ENCODE assay signal across 30 cellular contexts in genomic region chr1:188599313-188599712, GRCh38.
A peak's percentile ranks its signal among the peaks of the same experiment; 100 is the strongest.
DNase-seq lines count a peak whose midpoint lies in the region; ATAC-seq and TF ChIP-seq lines count a peak whose summit lies in the region.
"Had no signal": no experiment of that assay in that cellular context is flagged by ENCODE, and none has a peak within 500 bp of the region (broad histone marks: within the 10 kb centered on the region; RNA-seq: fewer than 3 reads in every experiment).

No MANE protein-coding gene starts in this region.

- no peaks in the 10 kb centered on the region for H3K27me3 Mint-ChIP-seq in H9 (ENCODE audit: low read depth)
- H3K27me3 Mint-ChIP-seq: activated naive CD8-positive, alpha-beta T cell treated with anti-CD3 and anti-CD28 coated beads for 36 hours; dendritic cell treated with granulocyte-macrophage colony-stimulating factor and Interleukin-4, amounts not matched to agents 40 ng/mL and 50 ng/mL, for 4 days; progenitor cell of endocrine pancreas had no signal

- H3T11ph ChIP-seq in H9 (ENCODE audit: low read length), result no peak overlapping the region

- no peak overlapping the region for H3K14ac ChIP-seq in H9 (ENCODE audit: insufficient read depth, low read length)

- H3K18ac ChIP-seq in H9 (ENCODE audit: insufficient read length, low read depth, low read length), result no peak overlapping the region

- H3K4ac ChIP-seq in H9 (ENCODE audit: low read depth, low read length), result no peak overlapping the region

- no peaks in the 10 kb centered on the region for H3K79me2 ChIP-seq in H9 (ENCODE audit: insufficient read depth, low read length)
- H3K79me2 ChIP-seq in SU-DHL-6 (ENCODE audit: insufficient read depth, low read length), result no peaks in the 10 kb centered on the region

- no peaks in the 10 kb centered on the region for H3K9me3 ChIP-seq in BE2C
- H3K9me3 ChIP-seq in H9 (ENCODE audit: control insufficient read depth, low read depth, low read length), result no peaks in the 10 kb centered on the region
- no peaks in the 10 kb centered on the region for H3K9me3 ChIP-seq in SU-DHL-6 (ENCODE audit: insufficient read depth, low read length)
- H3K9me3 ChIP-seq: gastrocnemius medialis, Peyer's patch, right lobe of liver, upper lobe of left lung had no signal

- no peaks in the 10 kb centered on the region for H3K27me3 ChIP-seq in BE2C
- H3K27me3 ChIP-seq in H9 (ENCODE audit: insufficient read depth, low read length), result no peaks in the 10 kb centered on the region
- no peaks in the 10 kb centered on the region for H3K27me3 ChIP-seq in SU-DHL-6 (ENCODE audit: low read length)
- H3K27me3 ChIP-seq: gastrocnemius medialis, Peyer's patch, right lobe of liver, upper lobe of left lung had no signal

- TF ChIP-seq CTCF in BE2C (IDR thresholded peaks at IDR 0.05; ENCODE audit: low read depth, low read length) (peak; percentile 39), H9 (conservative IDR thresholded peaks at IDR 0.05) (peak; percentile 53; the same call in 2 of the 3 replicates), SU-DHL-6 (IDR thresholded peaks at IDR 0.05; ENCODE audit: insufficient read depth, low read length, poor library complexity, severe bottlenecking) (no peak)

- H3K9me3 Mint-ChIP-seq in H9, result no peaks in the 10 kb centered on the region
- H3K9me3 Mint-ChIP-seq: dendritic cell treated with granulocyte-macrophage colony-stimulating factor and Interleukin-4, amounts not matched to agents 40 ng/mL and 50 ng/mL, for 4 days; T-helper 1 cell treated with Interleukin-12 subunit alpha and Interleukin-12 subunit beta and Interleukin-4 antibody, amounts not matched to agents 30 μg/mL and 1 μg/mL, for 36 hours had no signal

- H3K27ac ChIP-seq in H9 (ENCODE audit: insufficient read length, low read depth, low read length) (no peak overlapping the region), SU-DHL-6 (ENCODE audit: low read depth, low read length) (no peak overlapping the region)
- H3K27ac ChIP-seq: gastrocnemius medialis, GM23248, Peyer's patch, right lobe of liver, upper lobe of left lung had no signal

- H3K4me3 Mint-ChIP-seq in H9, result no peak overlapping the region
- H3K4me3 Mint-ChIP-seq: activated naive CD8-positive, alpha-beta T cell treated with anti-CD3 and anti-CD28 coated beads for 36 hours; CD14-positive monocyte; dendritic cell treated with granulocyte-macrophage colony-stimulating factor and Interleukin-4, amounts not matched to agents 40 ng/mL and 50 ng/mL, for 4 days; T-helper 1 cell treated with Interleukin-12 subunit alpha and Interleukin-12 subunit beta and Interleukin-4 antibody, amounts not matched to agents 30 μg/mL and 1 μg/mL, for 36 hours had no signal

- no peak overlapping the region for H3K9ac ChIP-seq in H9 (ENCODE audit: extremely low read depth, insufficient read length, low read length)
- H3K9ac ChIP-seq in SU-DHL-6 (ENCODE audit: low read length), result no peak overlapping the region
- H3K9ac ChIP-seq: GM23248 had no signal

- H2AK5ac ChIP-seq in H9 (ENCODE audit: insufficient read length, low read length), result no peak overlapping the region

- no peaks in the 10 kb centered on the region for H3K23me2 ChIP-seq in H9 (ENCODE audit: insufficient read length, low read depth, low read length, poor library complexity, severe bottlenecking)

- H2BK120ac ChIP-seq in H9 (ENCODE audit: low read depth, low read length, poor library complexity, severe bottlenecking), result no peak overlapping the region

- WGBS in H9 (ENCODE audit: extremely low coverage, insufficient read length, low lambda C conversion rate), result no CpG with 5 or more reads among the region's 2 CpGs

- no peak overlapping the region; a peak in 1 of 7 replicates for H3K27ac Mint-ChIP-seq in H9
- H3K27ac Mint-ChIP-seq: activated naive CD8-positive, alpha-beta T cell treated with anti-CD3 and anti-CD28 coated beads for 36 hours; CD14-positive monocyte; dendritic cell treated with granulocyte-macrophage colony-stimulating factor and Interleukin-4, amounts not matched to agents 40 ng/mL and 50 ng/mL, for 4 days; progenitor cell of endocrine pancreas; T-helper 1 cell treated with Interleukin-12 subunit alpha and Interleukin-12 subunit beta and Interleukin-4 antibody, amounts not matched to agents 30 μg/mL and 1 μg/mL, for 36 hours had no signal

- no peak overlapping the region for H2BK5ac ChIP-seq in H9 (ENCODE audit: insufficient read length, low read length)

- no peaks in the 10 kb centered on the region for H3K4me1 ChIP-seq in BE2C
- no peaks in the 10 kb centered on the region for H3K4me1 ChIP-seq in H9 (ENCODE audit: insufficient read depth, low read length)
- H3K4me1 ChIP-seq: gastrocnemius medialis, Peyer's patch, right lobe of liver, upper lobe of left lung had no signal

- no peaks in the 10 kb centered on the region for H4K20me1 ChIP-seq in H9 (ENCODE audit: control insufficient read depth, insufficient read depth, insufficient read length)
- H4K20me1 ChIP-seq in SU-DHL-6 (ENCODE audit: low read depth, low read length), result no peaks in the 10 kb centered on the region

- no peaks in the 10 kb centered on the region for H3K36me3 Mint-ChIP-seq in H9 (ENCODE audit: insufficient read depth in 1 of 3, low read depth in 3 of 3)
- H3K36me3 Mint-ChIP-seq: activated naive CD8-positive, alpha-beta T cell treated with anti-CD3 and anti-CD28 coated beads for 36 hours; CD14-positive monocyte had no signal

- no peak overlapping the region for H3K56ac ChIP-seq in H9 (ENCODE audit: insufficient read length, low read depth, low read length)

- H3K79me1 ChIP-seq in H9 (ENCODE audit: insufficient read depth, low read depth, low read length, poor library complexity, severe bottlenecking), result no peaks in the 10 kb centered on the region

- ATAC-seq in HG02571 (IDR thresholded peaks at IDR 0.05; ENCODE audit: unreplicated experiment), result no peak
- ATAC-seq: gastrocnemius medialis, K562, left lobe of liver, right lobe of liver had no signal

- H3K4me2 ChIP-seq in H9 (ENCODE audit: insufficient read depth, insufficient read length, low read length), result no peak overlapping the region
- H3K4me2 ChIP-seq in SU-DHL-6 (ENCODE audit: low read depth, low read length, poor library complexity, severe bottlenecking), result no peak overlapping the region

- no peak overlapping the region for H2BK15ac ChIP-seq in H9 (ENCODE audit: low read depth, low read length)

- H3K4me3 ChIP-seq in BE2C (ENCODE audit: low read depth, low read length) (no peak overlapping the region), SU-DHL-6 (ENCODE audit: insufficient read depth, low read length, poor library complexity, severe bottlenecking) (no peak overlapping the region)
- H3K4me3 ChIP-seq: gastrocnemius medialis, GM23248, K562, Peyer's patch, right lobe of liver, upper lobe of left lung had no signal

- no peak overlapping the region for H2BK20ac ChIP-seq in H9 (ENCODE audit: low read depth, low read length, poor library complexity, severe bottlenecking)

- H3K4me1 Mint-ChIP-seq in H9, result no peaks in the 10 kb centered on the region; a peak in 1 of 4 replicates
- H3K4me1 Mint-ChIP-seq: activated naive CD8-positive, alpha-beta T cell treated with anti-CD3 and anti-CD28 coated beads for 36 hours; CD14-positive monocyte had no signal

- H2AFZ ChIP-seq in H9 (ENCODE audit: low read length), result no peak overlapping the region
- H2AFZ ChIP-seq in SU-DHL-6 (ENCODE audit: low read depth, low read length, severe bottlenecking), result peak overlapping the region; percentile 57
- H2AFZ ChIP-seq: GM23248 had no signal

- H3F3A ChIP-seq in SU-DHL-6 (ENCODE audit: insufficient read depth), result no peaks in the 10 kb centered on the region

- DNase-seq in BE2C (no peak), H9 (peak; percentile 29), iPS-NIHi7 (ENCODE audit: extremely low spot score) (peak; percentile 8), hippocampal formation (lab: John Stamatoyannopoulos, UW) (no peak), kidney tubule cell (ENCODE audit: low spot score) (no peak)
- DNase-seq: activated CD4-positive, alpha-beta T cell treated with anti-CD3 and anti-CD28 coated beads for 4 hours; activated effector memory CD4-positive, alpha-beta T cell treated with Interleukin-2 at 50 U/mL for 16 hours; activated naive CD8-positive, alpha-beta T cell treated with anti-CD3 and anti-CD28 coated beads for 36 hours; aorta; EL; gastrocnemius medialis; GM23248; mesenchymal stem cell; MM.1S; NCI-H1417; NCI-H2029 treated with DMSO at 0.1 percent for 48 hours; NCI-H446; Peyer's patch; right lobe of liver; SHP77 treated with DMSO at 0.1 percent for 48 hours; stimulated activated CD4-positive, alpha-beta T cell treated with anti-CD3 and anti-CD28 coated beads, Interleukin-2, amount 100 ng/mL, for 48 hours; upper lobe of left lung had no signal

- H4K8ac ChIP-seq in H9 (replicated peaks; ENCODE audit: insufficient read length, low read depth, low read length), result no peak overlapping the region

- no peak overlapping the region for H3K23ac ChIP-seq in H9 (ENCODE audit: insufficient read length, low read depth, low read length)

- no peaks in the 10 kb centered on the region for H3K9me2 ChIP-seq in SU-DHL-6 (replicated peaks; ENCODE audit: insufficient read depth, low read length)

- H3K36me3 ChIP-seq in BE2C (no peaks in the 10 kb centered on the region), SU-DHL-6 (ENCODE audit: low read length) (no peaks in the 10 kb centered on the region)
- H3K36me3 ChIP-seq: gastrocnemius medialis, Peyer's patch, right lobe of liver, upper lobe of left lung had no signal

- no peak overlapping the region for H2BK12ac ChIP-seq in H9 (ENCODE audit: insufficient read length, low read depth, low read length)

- H4K5ac ChIP-seq in H9 (ENCODE audit: insufficient read length, low read depth, low read length), result no peak overlapping the region

- H4K91ac ChIP-seq in H9 (ENCODE audit: insufficient read length, low read depth, low read length), result no peak overlapping the region

Comparison
In these comparisons a context has a peak if more than half of its experiments do, and no peak if none do; other contexts are left out.
1. DNase-seq: peak in H9 (single experiment) and iPS-NIHi7 (single experiment); none in BE2C (single experiment), hippocampal formation (0 of 2) and kidney tubule cell (single experiment).